Comparison of ENCODE assay signal across 9 cellular contexts in genomic region chr3:103295974-103296570, GRCh38.
DNase-seq lines count a peak whose midpoint lies in the region; ATAC-seq and TF ChIP-seq lines count a peak whose summit lies in the region.
"Had no signal": no experiment of that assay in that cellular context is flagged by ENCODE, and none has a peak within 500 bp of the region (broad histone marks: within the 10 kb centered on the region; RNA-seq: fewer than 3 reads in every experiment).

No MANE protein-coding gene starts in this region.

- H3K27me3 Mint-ChIP-seq in neural progenitor cell (ENCODE audit: insufficient read depth, low read depth), result no peaks in the 10 kb centered on the region

- H3F3A ChIP-seq in neural progenitor cell (ENCODE audit: low read depth), result no peaks in the 10 kb centered on the region

- no peaks in the 10 kb centered on the region for H3K27me3 ChIP-seq in body of pancreas
- H3K27me3 ChIP-seq in neural progenitor cell, result no peaks in the 10 kb centered on the region

- TF ChIP-seq POLR2A in body of pancreas (IDR thresholded peaks at IDR 0.05), result no peak

- peak; percentile 12 for TF ChIP-seq CTCF in GM12865 (IDR thresholded peaks at IDR 0.05; ENCODE audit: insufficient read depth, low read depth, low read length, missing control alignments)
- TF ChIP-seq CTCF in body of pancreas (IDR thresholded peaks at IDR 0.05), result peak in 5 of 7 experiments; percentile 1 to 26 (median 18)
- peak; percentile 64 for TF ChIP-seq CTCF in neural progenitor cell (IDR thresholded peaks at IDR 0.05)

- no peaks in the 10 kb centered on the region for H4K20me1 ChIP-seq in neural progenitor cell (ENCODE audit: low read depth)

- peaks cover 6% of the 10 kb centered on the region for H3K4me1 Mint-ChIP-seq in neural progenitor cell
- H3K4me1 Mint-ChIP-seq: activated naive CD4-positive, alpha-beta T cell treated with anti-CD3 and anti-CD28 coated beads, Interleukin-2, amount 50 U/mL, for 24 hours had no signal

- no peaks in the 10 kb centered on the region for H3K79me2 ChIP-seq in neural progenitor cell (ENCODE audit: low read depth)

- ATAC-seq in body of pancreas (no peak), HG02798 (IDR thresholded peaks at IDR 0.05; ENCODE audit: poor library complexity, unreplicated experiment) (no peak)

- H3K4me1 ChIP-seq in body of pancreas (no peaks in the 10 kb centered on the region), neural progenitor cell (no peaks in the 10 kb centered on the region)

- no peak overlapping the region for H3K27ac ChIP-seq in body of pancreas
- H3K27ac ChIP-seq in neural progenitor cell, result no peak overlapping the region

- H3K36me3 ChIP-seq in body of pancreas (replicated peaks in 1 of 2; ENCODE audit: insufficient read depth in 1 of 2, low read depth in 2 of 2) (no peaks in the 10 kb centered on the region), neural progenitor cell (no peaks in the 10 kb centered on the region)

- no peak overlapping the region for H3K4me3 Mint-ChIP-seq in neural progenitor cell
- H3K4me3 Mint-ChIP-seq: activated naive CD4-positive, alpha-beta T cell treated with anti-CD3 and anti-CD28 coated beads, Interleukin-2, amount 50 U/mL, for 24 hours had no signal

- no peak overlapping the region for H3K9ac ChIP-seq in neural progenitor cell

- 32 to 40% methylated on average over 2 of the region's 2 CpGs for WGBS in body of pancreas, 2 donors

- no peak overlapping the region for H2AFZ ChIP-seq in neural progenitor cell (replicated peaks)

- intact Hi-C loops in body of pancreas (cut with DNase I) (no loop called here), head of caudate nucleus (cut with DNase I) (no loop called here)

- H3K9me3 ChIP-seq in body of pancreas (no peaks in the 10 kb centered on the region), neural progenitor cell (ENCODE audit: low read depth) (no peaks in the 10 kb centered on the region)

- DNase-seq in GM12865 (ENCODE audit: low read depth) (peak; percentile 25), NAMALWA (ENCODE audit: low spot score) (peak; percentile 43), body of pancreas (no peak), neural progenitor cell (ENCODE audit: low spot score) (peak; percentile 20), head of caudate nucleus (no peak)
- no peak for DNase-seq in stimulated activated CD4-positive, alpha-beta T cell treated with anti-CD3 and anti-CD28 coated beads, Interleukin-2, amount 100 ng/mL, for 48 hours

- H3K4me3 ChIP-seq in GM12865 (ENCODE audit: low read depth, low read length) (no peak overlapping the region), body of pancreas (no peak overlapping the region), neural progenitor cell (no peak overlapping the region)
- H3K4me3 ChIP-seq: lung had no signal

- H3K9me3 Mint-ChIP-seq in neural progenitor cell, result peaks cover 3% of the 10 kb centered on the region
- H3K9me3 Mint-ChIP-seq: activated naive CD4-positive, alpha-beta T cell treated with anti-CD3 and anti-CD28 coated beads, Interleukin-2, amount 50 U/mL, for 24 hours had no signal

- H3K36me3 Mint-ChIP-seq in neural progenitor cell, result no peaks in the 10 kb centered on the region
- H3K36me3 Mint-ChIP-seq: activated naive CD4-positive, alpha-beta T cell treated with anti-CD3 and anti-CD28 coated beads, Interleukin-2, amount 50 U/mL, for 24 hours had no signal

- no peak overlapping the region for H3K4me2 ChIP-seq in neural progenitor cell

- H3K27ac Mint-ChIP-seq in neural progenitor cell, result no peak overlapping the region
- H3K27ac Mint-ChIP-seq: activated naive CD4-positive, alpha-beta T cell treated with anti-CD3 and anti-CD28 coated beads, Interleukin-2, amount 50 U/mL, for 24 hours had no signal

Comparison
In these comparisons a context has a peak if more than half of its experiments do, and no peak if none do; other contexts are left out.
1. DNase-seq: peak in GM12865 (single experiment), NAMALWA (single experiment) and neural progenitor cell (single experiment); none in body of pancreas (0 of 4), stimulated activated CD4-positive, alpha-beta T cell treated with anti-CD3 and anti-CD28 coated beads, Interleukin-2, amount 100 ng/mL, for 48 hours (0 of 2) and head of caudate nucleus (0 of 42).
2. CTCF ChIP-seq: peak in every context shown above with its lines; median percentile 64 in neural progenitor cell; 18 in body of pancreas; 12 in GM12865.